ENCODE assay signal across 10 cellular contexts in the genomic region with DNA sequence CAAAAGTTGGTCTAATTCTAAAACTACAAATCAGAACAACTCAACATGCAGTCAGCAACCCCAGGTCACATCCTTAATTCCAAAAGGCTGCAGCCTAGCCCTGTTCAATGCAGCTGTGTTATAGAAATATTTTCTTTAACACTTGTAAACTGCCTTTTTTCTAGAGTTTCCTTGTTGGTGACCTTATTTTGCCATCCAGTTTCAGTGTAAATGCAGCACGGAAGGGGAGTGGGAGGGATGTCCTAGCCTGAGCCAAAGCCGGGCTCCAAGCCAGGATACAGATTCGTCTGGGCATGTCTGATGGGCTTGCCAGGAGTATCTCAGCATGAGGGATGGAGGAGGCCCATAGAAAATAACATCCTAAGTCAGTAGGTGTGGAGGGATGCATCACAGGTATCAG. TPM values are rescaled to one million over a fixed set of nuclear protein-coding genes. Genes with fewer than 3 reads are reported as not detected.
A peak's percentile ranks its signal among the peaks of the same experiment; 100 is the strongest.
DNase-seq lines count a peak whose midpoint lies in the region; ATAC-seq and TF ChIP-seq lines count a peak whose summit lies in the region.
"Had no signal": no experiment of that assay in that cellular context is flagged by ENCODE, and none has a peak within 500 bp of the region (broad histone marks: within the 10 kb centered on the region; RNA-seq: fewer than 3 reads in every experiment).

No MANE protein-coding gene starts in this region.

- no peak overlapping the region for H3K27ac ChIP-seq in neural progenitor cell

- TF ChIP-seq CTCF in neural progenitor cell (IDR thresholded peaks at IDR 0.05), result no peak

- no peaks in the 10 kb centered on the region for H4K20me1 ChIP-seq in neural progenitor cell (ENCODE audit: low read depth)

- H3K27me3 Mint-ChIP-seq in neural progenitor cell (ENCODE audit: insufficient read depth, low read depth), result peaks cover 2% of the 10 kb centered on the region

- no peaks in the 10 kb centered on the region for H3K27me3 ChIP-seq in neural progenitor cell

- DNase-seq in DMS 273 (lab: John Stamatoyannopoulos, UW; ENCODE audit: unreplicated experiment), result peak; percentile 91
- DNase-seq in NCI-H345 (lab: John Stamatoyannopoulos, UW), result peak; percentile 89
- peak; percentile 45 for DNase-seq in dermis blood vessel endothelial cell
- no peak for DNase-seq in neural progenitor cell (ENCODE audit: low spot score)
- no peak for DNase-seq in D341Med (ENCODE audit: low spot score)
- DNase-seq: activated CD4-positive, alpha-beta T cell treated with anti-CD3 and anti-CD28 coated beads, Interleukin-2, amount 50 U/mL, for 1 hour; DND-41 had no signal

- no peak overlapping the region for H3K4me2 ChIP-seq in neural progenitor cell

- no peaks in the 10 kb centered on the region for H3K9me3 Mint-ChIP-seq in neural progenitor cell

- no peaks in the 10 kb centered on the region for H3K36me3 ChIP-seq in neural progenitor cell

- H3F3A ChIP-seq in neural progenitor cell (ENCODE audit: low read depth), result no peaks in the 10 kb centered on the region

- H3K4me3 ChIP-seq in neural progenitor cell, result no peak overlapping the region

- H3K9me3 ChIP-seq in neural progenitor cell (ENCODE audit: low read depth), result no peaks in the 10 kb centered on the region

- no peaks in the 10 kb centered on the region for H3K79me2 ChIP-seq in neural progenitor cell (ENCODE audit: low read depth)

- no peaks in the 10 kb centered on the region for H3K36me3 Mint-ChIP-seq in neural progenitor cell

- peaks cover 6% of the 10 kb centered on the region for H3K4me1 Mint-ChIP-seq in neural progenitor cell

- no peak overlapping the region for H3K27ac Mint-ChIP-seq in neural progenitor cell

- no peak overlapping the region for H3K4me3 Mint-ChIP-seq in neural progenitor cell

- ATAC-seq in GM19351 (IDR thresholded peaks at IDR 0.05; ENCODE audit: unreplicated experiment) (no peak), HG03469 (IDR thresholded peaks at IDR 0.05; ENCODE audit: unreplicated experiment) (no peak), HG03095 (IDR thresholded peaks at IDR 0.05; ENCODE audit: unreplicated experiment) (no peak)

- peaks cover 8% of the 10 kb centered on the region for H3K4me1 ChIP-seq in neural progenitor cell

- no peak overlapping the region for H3K9ac ChIP-seq in neural progenitor cell

- H2AFZ ChIP-seq in neural progenitor cell (replicated peaks), result peak overlapping the region; percentile 54

RNA-seq across cellular contexts. Expression of gene SP3, which starts 17.7 kb away (rescaled TPM):
- total RNA-seq in dermis blood vessel endothelial cell, result 98.9 and 107 TPM in 2 replicates
- total RNA-seq in neural progenitor cell (ENCODE audit: low replicate concordance), result 148 and 210 TPM in 2 replicates

Comparison
In these comparisons a context has a peak if more than half of its experiments do, and no peak if none do; other contexts are left out.
1. DNase-seq: peak in DMS 273 (single experiment), NCI-H345 (single experiment) and dermis blood vessel endothelial cell (single experiment); none in neural progenitor cell (single experiment) and D341Med (single experiment).